1 cellular context compared by ENCODE assay signal in the genomic region with DNA sequence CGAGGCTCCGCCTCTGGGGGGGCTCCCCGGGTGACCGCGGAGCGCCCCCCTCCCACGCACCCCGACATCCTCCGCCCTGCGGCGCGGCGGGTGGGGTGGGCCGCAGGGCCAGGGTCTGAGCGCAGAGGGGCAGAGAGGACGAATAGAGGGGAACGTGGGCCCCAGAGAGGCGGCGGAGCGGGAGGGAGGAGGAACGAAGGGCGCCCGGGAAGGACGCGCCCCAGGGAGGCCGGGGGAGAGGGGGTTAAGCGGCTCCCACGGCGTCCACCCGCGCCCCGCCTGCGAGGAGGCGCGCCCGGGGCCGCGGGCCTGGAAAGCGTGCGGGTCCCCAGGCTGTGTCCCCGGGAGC.
TF ChIP-seq lines count a peak whose summit lies in the region.

No MANE protein-coding gene starts in this region.

TF ChIP-seq in WTC11, 78 proteins besides CTCF, POLR2A, EP300 and RAD21 (continued from another document):
- TF ChIP-seq, protein P1, sequence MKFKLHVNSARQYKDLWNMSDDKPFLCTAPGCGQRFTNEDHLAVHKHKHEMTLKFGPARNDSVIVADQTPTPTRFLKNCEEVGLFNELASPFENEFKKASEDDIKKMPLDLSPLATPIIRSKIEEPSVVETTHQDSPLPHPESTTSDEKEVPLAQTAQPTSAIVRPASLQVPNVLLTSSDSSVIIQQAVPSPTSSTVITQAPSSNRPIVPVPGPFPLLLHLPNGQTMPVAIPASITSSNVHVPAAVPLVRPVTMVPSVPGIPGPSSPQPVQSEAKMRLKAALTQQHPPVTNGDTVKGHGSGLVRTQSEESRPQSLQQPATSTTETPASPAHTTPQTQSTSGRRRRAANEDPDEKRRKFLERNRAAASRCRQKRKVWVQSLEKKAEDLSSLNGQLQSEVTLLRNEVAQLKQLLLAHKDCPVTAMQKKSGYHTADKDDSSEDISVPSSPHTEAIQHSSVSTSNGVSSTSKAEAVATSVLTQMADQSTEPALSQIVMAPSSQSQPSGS (CRISPR knock-in tag; IDR thresholded peaks at IDR 0.05; ENCODE audit: borderline replicate concordance, low read depth), result no peak
